Comparison of ENCODE assay signal across 1 cellular context in the genomic region with DNA sequence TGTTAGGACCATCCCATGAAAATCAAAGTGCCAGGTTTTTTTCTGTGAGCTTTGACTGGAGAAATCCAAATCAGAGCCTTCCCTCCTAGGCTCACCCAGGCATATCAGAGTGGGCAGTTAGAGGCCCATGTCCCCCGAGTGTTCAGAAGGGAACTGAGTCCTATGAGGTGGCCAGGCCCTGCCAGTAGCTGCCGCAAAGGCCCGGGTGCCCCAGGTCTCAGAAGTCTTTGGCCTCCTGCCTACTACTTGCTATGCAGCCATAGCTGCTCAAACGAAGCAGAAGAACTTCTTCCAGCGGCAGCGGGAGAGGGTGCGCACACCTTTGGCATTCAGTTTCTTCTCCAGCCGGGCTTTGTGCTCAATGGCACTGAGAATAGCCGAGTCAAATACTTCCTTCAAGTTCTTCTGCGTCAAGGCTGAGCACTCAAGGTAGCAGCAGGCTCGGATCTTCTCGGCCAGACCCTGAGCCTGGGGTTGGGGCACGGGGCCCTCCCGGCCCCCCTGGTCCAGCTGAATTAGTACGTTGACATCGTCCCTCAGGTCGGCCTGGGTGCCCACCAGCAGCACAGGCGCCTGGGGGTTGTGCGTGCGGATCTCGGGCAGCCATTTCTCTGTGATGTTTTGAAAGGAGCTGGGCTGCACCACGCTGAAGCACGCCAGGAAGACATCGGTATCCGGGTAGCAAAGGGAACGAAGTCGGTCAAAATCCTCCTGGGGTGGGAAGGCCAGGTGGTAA.
TF ChIP-seq lines count a peak whose summit lies in the region.

No MANE protein-coding gene starts in this region.

TF ChIP-seq in K562, 482 proteins besides CTCF, POLR2A, EP300 and RAD21:
- TF ChIP-seq, protein P1, sequence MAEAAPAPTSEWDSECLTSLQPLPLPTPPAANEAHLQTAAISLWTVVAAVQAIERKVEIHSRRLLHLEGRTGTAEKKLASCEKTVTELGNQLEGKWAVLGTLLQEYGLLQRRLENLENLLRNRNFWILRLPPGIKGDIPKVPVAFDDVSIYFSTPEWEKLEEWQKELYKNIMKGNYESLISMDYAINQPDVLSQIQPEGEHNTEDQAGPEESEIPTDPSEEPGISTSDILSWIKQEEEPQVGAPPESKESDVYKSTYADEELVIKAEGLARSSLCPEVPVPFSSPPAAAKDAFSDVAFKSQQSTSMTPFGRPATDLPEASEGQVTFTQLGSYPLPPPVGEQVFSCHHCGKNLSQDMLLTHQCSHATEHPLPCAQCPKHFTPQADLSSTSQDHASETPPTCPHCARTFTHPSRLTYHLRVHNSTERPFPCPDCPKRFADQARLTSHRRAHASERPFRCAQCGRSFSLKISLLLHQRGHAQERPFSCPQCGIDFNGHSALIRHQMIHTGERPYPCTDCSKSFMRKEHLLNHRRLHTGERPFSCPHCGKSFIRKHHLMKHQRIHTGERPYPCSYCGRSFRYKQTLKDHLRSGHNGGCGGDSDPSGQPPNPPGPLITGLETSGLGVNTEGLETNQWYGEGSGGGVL (CRISPR knock-in tag; IDR thresholded peaks at IDR 0.05) = no peak
- TF ChIP-seq ESRRB (CRISPR knock-in tag; IDR thresholded peaks at IDR 0.05; ENCODE audit: borderline replicate concordance) (no peak), L3MBTL2 (IDR thresholded peaks at IDR 0.05) (no peak), MTA3 (IDR thresholded peaks at IDR 0.05; ENCODE audit: borderline replicate concordance) (no peak), FUS (optimal IDR thresholded peaks at IDR 0.05; ENCODE audit: low read depth, low read length) (no peak), ZC3H4 (CRISPR knock-in tag; IDR thresholded peaks at IDR 0.05; ENCODE audit: borderline replicate concordance) (no peak), NR3C1 (CRISPR knock-in tag; IDR thresholded peaks at IDR 0.05) (no peak), EWSR1 (IDR thresholded peaks at IDR 0.05; ENCODE audit: borderline replicate concordance, low read depth, partially characterized antibody) (no peak), TEAD2 (tag; IDR thresholded peaks at IDR 0.05) (no peak), ZKSCAN8 (CRISPR knock-in tag; IDR thresholded peaks at IDR 0.05) (no peak), GATA2 (CRISPR knock-in tag; IDR thresholded peaks at IDR 0.05) (no peak), MCM5 (IDR thresholded peaks at IDR 0.05; ENCODE audit: low read depth) (no peak), PHF20 (IDR thresholded peaks at IDR 0.05; ENCODE audit: partially characterized antibody) (no peak), FOXP1 (CRISPR knock-in tag; IDR thresholded peaks at IDR 0.05) (no peak), HDAC2 (IDR thresholded peaks at IDR 0.05) (no peak), TAF9B (IDR thresholded peaks at IDR 0.05; ENCODE audit: partially characterized antibody) (no peak)
- TF ChIP-seq, protein P2, sequence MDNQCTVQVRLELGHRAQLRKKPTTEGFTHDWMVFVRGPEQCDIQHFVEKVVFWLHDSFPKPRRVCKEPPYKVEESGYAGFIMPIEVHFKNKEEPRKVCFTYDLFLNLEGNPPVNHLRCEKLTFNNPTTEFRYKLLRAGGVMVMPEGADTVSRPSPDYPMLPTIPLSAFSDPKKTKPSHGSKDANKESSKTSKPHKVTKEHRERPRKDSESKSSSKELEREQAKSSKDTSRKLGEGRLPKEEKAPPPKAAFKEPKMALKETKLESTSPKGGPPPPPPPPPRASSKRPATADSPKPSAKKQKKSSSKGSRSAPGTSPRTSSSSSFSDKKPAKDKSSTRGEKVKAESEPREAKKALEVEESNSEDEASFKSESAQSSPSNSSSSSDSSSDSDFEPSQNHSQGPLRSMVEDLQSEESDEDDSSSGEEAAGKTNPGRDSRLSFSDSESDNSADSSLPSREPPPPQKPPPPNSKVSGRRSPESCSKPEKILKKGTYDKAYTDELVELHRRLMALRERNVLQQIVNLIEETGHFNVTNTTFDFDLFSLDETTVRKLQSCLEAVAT (IDR thresholded peaks at IDR 0.05) = no peak
- TF ChIP-seq, protein P3, sequence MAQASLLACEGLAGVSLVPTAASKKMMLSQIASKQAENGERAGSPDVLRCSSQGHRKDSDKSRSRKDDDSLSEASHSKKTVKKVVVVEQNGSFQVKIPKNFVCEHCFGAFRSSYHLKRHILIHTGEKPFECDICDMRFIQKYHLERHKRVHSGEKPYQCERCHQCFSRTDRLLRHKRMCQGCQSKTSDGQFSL (CRISPR knock-in tag; IDR thresholded peaks at IDR 0.05) = no peak
- TF ChIP-seq, protein P3 (tag; IDR thresholded peaks at IDR 0.05) = no peak
